ENCODE assay signal across 9 cellular contexts in genomic region chr10:77889277-77889903, GRCh38. TPM values are rescaled to one million over a fixed set of nuclear protein-coding genes. Genes with fewer than 3 reads are reported as not detected.
DNase-seq lines count a peak whose midpoint lies in the region; ATAC-seq and TF ChIP-seq lines count a peak whose summit lies in the region.
"Had no signal": no experiment of that assay in that cellular context is flagged by ENCODE, and none has a peak within 500 bp of the region (broad histone marks: within the 10 kb centered on the region; RNA-seq: fewer than 3 reads in every experiment).

No MANE protein-coding gene starts in this region.

- H3K4me2 ChIP-seq in SK-N-SH = no peak overlapping the region

- DNase-seq in SK-N-SH = no peak
- DNase-seq in esophagus muscularis mucosa (ENCODE audit: extremely low spot score) = no peak
- peak; percentile 49 for DNase-seq in midbrain (lab: John Stamatoyannopoulos, UW)
- DNase-seq in activated effector memory CD4-positive, alpha-beta T cell treated with Interleukin-2 at 50 U/mL for 16 hours = no peak
- no peak for DNase-seq in activated naive CD8-positive, alpha-beta T cell treated with anti-CD3 and anti-CD28 coated beads, Interleukin-2, amount 50 U/mL, for 24 hours

- H3K27me3 ChIP-seq in SK-N-SH (ENCODE audit: insufficient read depth) (no peaks in the 10 kb centered on the region), esophagus muscularis mucosa (no peaks in the 10 kb centered on the region)

- H3K27me3 Mint-ChIP-seq in activated naive CD8-positive, alpha-beta T cell treated with anti-CD3 and anti-CD28 coated beads, Interleukin-2, amount 50 U/mL, for 24 hours = peaks cover 2% of the 10 kb centered on the region
- H3K27me3 Mint-ChIP-seq: stimulated activated naive CD8-positive, alpha-beta T cell treated with anti-CD3 and anti-CD28 coated beads, Interleukin-15, Interleukin-2, amounts not matched to agents 100 ng/mL and 50 ng/mL, for 24 hours had no signal

- H3K4me3 ChIP-seq in SK-N-SH (ENCODE audit: low read depth in 2 of 2, low read length in 1 of 2) (no peak overlapping the region), esophagus muscularis mucosa (no peak overlapping the region)

- no peaks in the 10 kb centered on the region for H3K36me3 Mint-ChIP-seq in activated naive CD8-positive, alpha-beta T cell treated with anti-CD3 and anti-CD28 coated beads, Interleukin-2, amount 50 U/mL, for 24 hours (ENCODE audit: low read depth)

- CTCF ChIA-PET in SK-N-SH (lab: Yijun Ruan, JAX) = interaction anchor here (1.4 kb wide), 1 partner anchor 84 kb away, joined by 4 read pairs; no protein-coding TSS in a partner anchor

- ATAC-seq in SK-N-SH treated with all-trans-retinoic acid at 6 μM for 48 hours = peak; percentile 19
- ATAC-seq in HG03354 (IDR thresholded peaks at IDR 0.05; ENCODE audit: poor library complexity, severe bottlenecking, unreplicated experiment) = no peak
- no peak for ATAC-seq in HG02852 (IDR thresholded peaks at IDR 0.05; ENCODE audit: unreplicated experiment)
- no peak for ATAC-seq in activated naive CD8-positive, alpha-beta T cell treated with anti-CD3 and anti-CD28 coated beads, Interleukin-2, amount 50 U/mL, for 24 hours

- no peak overlapping the region for H3K27ac Mint-ChIP-seq in activated naive CD8-positive, alpha-beta T cell treated with anti-CD3 and anti-CD28 coated beads, Interleukin-2, amount 50 U/mL, for 24 hours
- H3K27ac Mint-ChIP-seq: stimulated activated naive CD8-positive, alpha-beta T cell treated with anti-CD3 and anti-CD28 coated beads, Interleukin-15, Interleukin-2, amounts not matched to agents 100 ng/mL and 50 ng/mL, for 24 hours had no signal

- H3K27ac ChIP-seq in SK-N-SH (ENCODE audit: low read depth in 2 of 2, low read length in 1 of 2) (peak overlapping the region in 1 of 2 experiments; percentile 97; a peak in 2 of 4 replicates), esophagus muscularis mucosa (replicated peaks in 1 of 4) (peak overlapping the region; percentile 63 to 81 (median 76))

- intact Hi-C loops in esophagus muscularis mucosa (cut with DNase I) = no loop called here

- peaks cover 2% of the 10 kb centered on the region for H3K4me1 Mint-ChIP-seq in activated naive CD8-positive, alpha-beta T cell treated with anti-CD3 and anti-CD28 coated beads, Interleukin-2, amount 50 U/mL, for 24 hours

- peaks cover 96% of the 10 kb centered on the region for H4K20me1 ChIP-seq in SK-N-SH (ENCODE audit: insufficient read depth)

- no peaks in the 10 kb centered on the region for H3K9me3 Mint-ChIP-seq in activated naive CD8-positive, alpha-beta T cell treated with anti-CD3 and anti-CD28 coated beads, Interleukin-2, amount 50 U/mL, for 24 hours
- H3K9me3 Mint-ChIP-seq: stimulated activated naive CD8-positive, alpha-beta T cell treated with anti-CD3 and anti-CD28 coated beads, Interleukin-15, Interleukin-2, amounts not matched to agents 100 ng/mL and 50 ng/mL, for 24 hours had no signal

- no peak for TF ChIP-seq CTCF in SK-N-SH (IDR thresholded peaks at IDR 0.05)
- TF ChIP-seq CTCF in esophagus muscularis mucosa (IDR thresholded peaks at IDR 0.05) = no peak

- POLR2A ChIA-PET in SK-N-SH (lab: Yijun Ruan, JAX) = interaction anchor here (0.7 to 1.7 kb wide), 5 partner anchors 11 to 1386 kb away, joined by 3 to 6 read pairs (median 3); no protein-coding TSS in a partner anchor

- H3K4me1 ChIP-seq in SK-N-SH (ENCODE audit: control insufficient read depth in 1 of 2, insufficient read depth in 2 of 2, low read depth in 1 of 2, low read length in 1 of 2) = peaks cover 24 to 92% of the 10 kb centered on the region in 2 experiments
- H3K4me1 ChIP-seq in esophagus muscularis mucosa = peaks cover 54 to 98% (median 91%) of the 10 kb centered on the region in 4 donors

- no peaks in the 10 kb centered on the region for H3K9me2 ChIP-seq in SK-N-SH

- 96% methylated on average over 7 of the region's 8 CpGs for WGBS in SK-N-SH (ENCODE audit: low lambda C conversion rate)
- WGBS in esophagus muscularis mucosa = 63% methylated on average over 7 of the region's 8 CpGs

- peaks cover 97% of the 10 kb centered on the region for H3K79me2 ChIP-seq in SK-N-SH (ENCODE audit: insufficient read depth)

- H3K4me3 Mint-ChIP-seq in activated naive CD8-positive, alpha-beta T cell treated with anti-CD3 and anti-CD28 coated beads, Interleukin-2, amount 50 U/mL, for 24 hours = no peak overlapping the region
- H3K4me3 Mint-ChIP-seq: stimulated activated naive CD8-positive, alpha-beta T cell treated with anti-CD3 and anti-CD28 coated beads, Interleukin-15, Interleukin-2, amounts not matched to agents 100 ng/mL and 50 ng/mL, for 24 hours had no signal

- H2AFZ ChIP-seq in SK-N-SH (ENCODE audit: low read depth) = no peak overlapping the region

- TF ChIP-seq POLR2A in esophagus muscularis mucosa (IDR thresholded peaks at IDR 0.05; ENCODE audit: low read depth) = no peak

- no peak overlapping the region for H3K9ac ChIP-seq in SK-N-SH

- TF ChIP-seq EP300 in SK-N-SH (IDR thresholded peaks at IDR 0.05; ENCODE audit: borderline replicate concordance in 1 of 2, low read depth in 1 of 2, low read length in 1 of 2) (no peak), esophagus muscularis mucosa (IDR thresholded peaks at IDR 0.05) (no peak)

- no peaks in the 10 kb centered on the region for H3K9me3 ChIP-seq in SK-N-SH
- H3K9me3 ChIP-seq in esophagus muscularis mucosa = no peaks in the 10 kb centered on the region

- H3K36me3 ChIP-seq in SK-N-SH (replicated peaks in 1 of 2; ENCODE audit: control insufficient read depth in 1 of 2, insufficient read depth in 2 of 2, low read length in 1 of 2) = no peaks in the 10 kb centered on the region
- H3K36me3 ChIP-seq in esophagus muscularis mucosa = no peaks in the 10 kb centered on the region

- TF ChIP-seq RAD21 in SK-N-SH (IDR thresholded peaks at IDR 0.05; ENCODE audit: low read length) = no peak

- H3F3A ChIP-seq in SK-N-SH (replicated peaks; ENCODE audit: insufficient read depth) = peaks cover 15% of the 10 kb centered on the region

TF ChIP-seq in SK-N-SH treated with all-trans-retinoic acid at 6 μM for 48 hours, 23 proteins besides CTCF, POLR2A, EP300 and RAD21 (continues in another document):
- TF ChIP-seq ZNF70 (CRISPR knock-in tag; IDR thresholded peaks at IDR 0.05) (no peak), RARB (CRISPR knock-in tag; IDR thresholded peaks at IDR 0.05) (no peak), ZNF565 (CRISPR knock-in tag; conservative IDR thresholded peaks at IDR 0.05; ENCODE audit: low read depth) (no peak), POU6F1 (CRISPR knock-in tag; IDR thresholded peaks at IDR 0.05; ENCODE audit: borderline replicate concordance, low read depth) (no peak), ZFP3 (CRISPR knock-in tag; IDR thresholded peaks at IDR 0.05) (no peak), ARNTL (CRISPR knock-in tag; IDR thresholded peaks at IDR 0.05; ENCODE audit: borderline replicate concordance, low read depth) (no peak), SNAI2 (CRISPR knock-in tag; IDR thresholded peaks at IDR 0.05) (no peak), OSR1 (CRISPR knock-in tag; IDR thresholded peaks at IDR 0.05) (no peak), TOX (CRISPR knock-in tag; IDR thresholded peaks at IDR 0.05; ENCODE audit: borderline replicate concordance) (no peak)

TF ChIP-seq in SK-N-SH, 30 proteins besides CTCF, POLR2A, EP300 and RAD21 (continues in another document):
- TF ChIP-seq PBX3 (IDR thresholded peaks at IDR 0.05) = no peak
- TF ChIP-seq POLR2AphosphoS5 (IDR thresholded peaks at IDR 0.05; ENCODE audit: low read depth, low read length) = no peak
- no peak for TF ChIP-seq FOXM1 (IDR thresholded peaks at IDR 0.05; ENCODE audit: low read depth)
- TF ChIP-seq REST (IDR thresholded peaks at IDR 0.05; ENCODE audit: low read depth, low read length) = no peak

RNA-seq across cellular contexts. Expression of gene DLG5, which starts 37.2 kb away (rescaled TPM):
- 15.3 and 31.3 TPM in 2 replicates for polyA plus RNA-seq in SK-N-SH (2012; rRNA removed)
- polyA plus RNA-seq in SK-N-SH (2012; cell fraction: cytosol; rRNA removed) = 17.4 and 24.5 TPM in 2 replicates
- polyA plus RNA-seq in SK-N-SH (2012; cell fraction: nucleus; rRNA removed) = 61.3 and 63.0 TPM in 2 replicates
- total RNA-seq in esophagus muscularis mucosa = 100 to 1,000 TPM in 1 of 4 donors, 10 to 100 TPM in 3; 55.7 to 120 (median 76.6) TPM
